Comparison of ENCODE assay signal across 8 cellular contexts in genomic region chr4:4574792-4575191, GRCh38. TPM values are rescaled to one million over a fixed set of nuclear protein-coding genes. Genes with fewer than 3 reads are reported as not detected.
DNase-seq lines count a peak whose midpoint lies in the region; ATAC-seq and TF ChIP-seq lines count a peak whose summit lies in the region.

No MANE protein-coding gene starts in this region.

- DNase-seq in activated gamma-delta T cell treated with Interleukin-2 at 50 U/mL for 16 hours (peak; percentile 22), activated gamma-delta T cell (lab: John Stamatoyannopoulos, UW) (no peak), WTC11 (ENCODE audit: low spot score) (no peak), fibroblast of peridontal ligament (ENCODE audit: extremely low read depth) (peak; percentile 92), NCI-H446 treated with DMSO at 0.1 percent for 48 hours (lab: John Stamatoyannopoulos, UW) (no peak)
- DNase-seq in naive thymus-derived CD4-positive, alpha-beta T cell, result peak in 7 of 9 donors; percentile 9 to 71 (median 54)

- peak overlapping the region; percentile 68 for H3K4me3 ChIP-seq in naive thymus-derived CD4-positive, alpha-beta T cell (ENCODE audit: low read length)

- TF ChIP-seq CTCF in WTC11 (IDR thresholded peaks at IDR 0.05), result no peak

- H3K4me1 Mint-ChIP-seq in WTC11, result peaks cover 26% of the 10 kb centered on the region
- peaks cover 10 to 22% (median 18%) of the 10 kb centered on the region in 7 donors for H3K4me1 Mint-ChIP-seq in naive thymus-derived CD4-positive, alpha-beta T cell

- peaks cover 0 to 3% (median 0%) of the 10 kb centered on the region in 3 experiments for H3K36me3 ChIP-seq in naive thymus-derived CD4-positive, alpha-beta T cell (ENCODE audit: control insufficient read depth in 2 of 3, insufficient read depth in 3 of 3, low read length in 3 of 3)

- intact Hi-C loops in naive thymus-derived CD4-positive, alpha-beta T cell (cut with micrococcal nuclease), result loop anchor here (1.0 kb wide), 2 partner anchors 32 to 86 kb away; partner anchors contain the start of gene STX18 (in 1 of the 2)

- no peaks in the 10 kb centered on the region for H3K9me3 ChIP-seq in naive thymus-derived CD4-positive, alpha-beta T cell (ENCODE audit: control insufficient read depth in 2 of 3, low read length in 3 of 3)

- ATAC-seq in WTC11, result no peak
- ATAC-seq in naive thymus-derived CD4-positive, alpha-beta T cell, result peak; percentile 71
- no peak for ATAC-seq in GM21447 (IDR thresholded peaks at IDR 0.05; ENCODE audit: unreplicated experiment)
- ATAC-seq in HG03095 (IDR thresholded peaks at IDR 0.05; ENCODE audit: unreplicated experiment), result no peak

- H3K4me3 Mint-ChIP-seq in WTC11, result peak overlapping the region; percentile 66
- peak overlapping the region; percentile 72 to 92 (median 83) for H3K4me3 Mint-ChIP-seq in naive thymus-derived CD4-positive, alpha-beta T cell

- peak overlapping the region; percentile 64 for H3K27ac ChIP-seq in naive thymus-derived CD4-positive, alpha-beta T cell (ENCODE audit: low read depth, low read length)

- peaks cover 6% of the 10 kb centered on the region for H3K9me3 Mint-ChIP-seq in WTC11
- H3K9me3 Mint-ChIP-seq in naive thymus-derived CD4-positive, alpha-beta T cell, result peaks cover 0 to 10% (median 2%) of the 10 kb centered on the region in 11 donors

- peaks cover 0 to 6% of the 10 kb centered on the region in 2 donors for H3K4me1 ChIP-seq in naive thymus-derived CD4-positive, alpha-beta T cell (ENCODE audit: control insufficient read depth in 2 of 2, insufficient read depth in 2 of 2, low read length in 2 of 2)

- H3K27me3 ChIP-seq in naive thymus-derived CD4-positive, alpha-beta T cell (ENCODE audit: control insufficient read depth in 2 of 2, insufficient read depth in 2 of 2, low read length in 2 of 2), result no peaks in the 10 kb centered on the region

- no peak overlapping the region for H3K27ac Mint-ChIP-seq in WTC11
- peak overlapping the region in 6 of 9 donors; percentile 60 to 95 (median 89) for H3K27ac Mint-ChIP-seq in naive thymus-derived CD4-positive, alpha-beta T cell

- CTCF ChIA-PET in WTC11 (lab: Charles Lee), result interaction anchor here (1.0 to 1.8 kb wide), 7 partner anchors 9 to 94 kb away, joined by 3 to 12 read pairs (median 4); no protein-coding TSS in a partner anchor
- CTCF ChIA-PET in naive thymus-derived CD4-positive, alpha-beta T cell (lab: Charles Lee), result interaction anchor here (0.6 to 1.1 kb wide), 3 partner anchors 73 to 87 kb away, joined by 3 to 4 read pairs (median 3); no protein-coding TSS in a partner anchor

- POLR2A ChIA-PET in WTC11 (lab: Charles Lee), result interaction anchor here (1.7 kb wide), 1 partner anchor 94 kb away, joined by 5 read pairs; no protein-coding TSS in a partner anchor
- POLR2A ChIA-PET in naive thymus-derived CD4-positive, alpha-beta T cell (lab: Charles Lee), result interaction anchor here (0.6 kb wide), 1 partner anchor 1043 kb away, joined by 4 read pairs; no protein-coding TSS in a partner anchor

- peaks cover 27% of the 10 kb centered on the region for H3K27me3 Mint-ChIP-seq in WTC11 (ENCODE audit: low read depth)
- H3K27me3 Mint-ChIP-seq in naive thymus-derived CD4-positive, alpha-beta T cell, result peaks cover 0 to 10% (median 0%) of the 10 kb centered on the region in 5 donors

- H3K36me3 Mint-ChIP-seq in WTC11, result peaks cover 15% of the 10 kb centered on the region
- peaks cover 0 to 28% (median 10%) of the 10 kb centered on the region in 5 donors for H3K36me3 Mint-ChIP-seq in naive thymus-derived CD4-positive, alpha-beta T cell

TF ChIP-seq in WTC11, 78 proteins besides CTCF, POLR2A, EP300 and RAD21:
- TF ChIP-seq USF1 (CRISPR knock-in tag; IDR thresholded peaks at IDR 0.05) (no peak), E2F5 (CRISPR knock-in tag; IDR thresholded peaks at IDR 0.05) (no peak), ZNF317 (CRISPR knock-in tag; IDR thresholded peaks at IDR 0.05; ENCODE audit: borderline replicate concordance, low read depth) (no peak), USF2 (CRISPR knock-in tag; IDR thresholded peaks at IDR 0.05) (no peak), ZNF396 (CRISPR knock-in tag; IDR thresholded peaks at IDR 0.05; ENCODE audit: borderline replicate concordance) (no peak), E2F4 (CRISPR knock-in tag; IDR thresholded peaks at IDR 0.05; ENCODE audit: borderline replicate concordance, low read depth) (no peak)

RNA-seq across cellular contexts. Expression of gene STX18, which starts 32.9 kb away (rescaled TPM):
- 14.1 to 16.9 TPM (median 16.7 TPM) in 3 replicates for total RNA-seq in WTC11 (2021)
- total RNA-seq in naive thymus-derived CD4-positive, alpha-beta T cell, result 10 to 100 TPM; 19.0 to 28.0 (median 22.7) TPM
- polyA plus RNA-seq in naive thymus-derived CD4-positive, alpha-beta T cell, result 10 to 100 TPM; 16.3 to 27.7 TPM

Comparison
In these comparisons a context has a peak if more than half of its experiments do, and no peak if none do; other contexts are left out.
1. DNase-seq: peak in activated gamma-delta T cell treated with Interleukin-2 at 50 U/mL for 16 hours (single experiment), fibroblast of peridontal ligament (single experiment) and naive thymus-derived CD4-positive, alpha-beta T cell (7 of 9); none in activated gamma-delta T cell (single experiment), WTC11 (single experiment) and NCI-H446 treated with DMSO at 0.1 percent for 48 hours (single experiment).